ENCODE assay signal across 7 cellular contexts in the genomic region with DNA sequence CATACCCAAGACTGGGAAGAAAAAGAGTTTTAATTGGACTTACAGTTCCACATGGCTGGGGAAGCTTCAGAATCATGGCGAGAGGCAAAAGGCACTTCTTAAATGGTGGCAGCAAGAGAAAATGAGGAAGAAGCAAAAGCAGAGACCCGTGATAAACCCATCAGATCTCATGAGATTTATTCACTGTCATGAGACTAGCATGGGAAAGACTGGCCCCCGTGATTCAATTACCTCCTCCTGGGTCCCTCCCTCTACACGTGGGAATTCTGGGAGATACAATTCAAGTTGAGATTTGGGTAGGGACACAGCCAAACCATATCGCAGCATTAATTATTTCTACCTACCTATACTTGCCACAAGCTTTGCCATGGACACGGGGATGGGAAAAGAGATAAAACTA.
A peak's percentile ranks its signal among the peaks of the same experiment; 100 is the strongest.
DNase-seq lines count a peak whose midpoint lies in the region; ATAC-seq and TF ChIP-seq lines count a peak whose summit lies in the region.
"Not testable (repeated sequence)": the region's sequence is repeated elsewhere in the genome, so short reads cannot be mapped to it uniquely, and the experiment has no call there.

No MANE protein-coding gene starts in this region.

- TF ChIP-seq RAD21 in IMR-90 (IDR thresholded peaks at IDR 0.05; ENCODE audit: low read length), result not testable (repeated sequence)

- TF ChIP-seq POLR2A in IMR-90 (IDR thresholded peaks at IDR 0.05; ENCODE audit: low read depth, low read length); esophagus muscularis mucosa (IDR thresholded peaks at IDR 0.05; ENCODE audit: low read depth): not testable (repeated sequence)

- not testable (repeated sequence) for H3K9me1 ChIP-seq in IMR-90 (ENCODE audit: insufficient read depth, low read length)

- H3K4me1 Mint-ChIP-seq in MCF 10A (ENCODE audit: insufficient read depth, unreplicated experiment), result peaks cover 34% of the 10 kb centered on the region
- H3K4me1 Mint-ChIP-seq in memory B cell, nephron progenitor cell: not testable (repeated sequence)

- not testable (repeated sequence) for ATAC-seq in IMR-90 (ENCODE audit: low read depth); Panc1; memory B cell (ENCODE audit: low read depth)

- H2AFZ ChIP-seq in IMR-90 (replicated peaks; ENCODE audit: low read length, poor library complexity), result not testable (repeated sequence)

- H3K4ac ChIP-seq in IMR-90 (ENCODE audit: low read depth, low read length), result not testable (repeated sequence)

- H4K8ac ChIP-seq in IMR-90 (ENCODE audit: low read depth in 2 of 2, low read length in 2 of 2), result not testable (repeated sequence)

- H2BK15ac ChIP-seq in IMR-90 (ENCODE audit: low read depth, low read length), result 0 out of 3 replicates have a peak overlapping the region, but pooled peaks have one; percentile 71

- not testable (repeated sequence) for H3K27me3 ChIP-seq in IMR-90 (ENCODE audit: control insufficient read depth, insufficient read depth, low read length); Panc1 (ENCODE audit: control insufficient read depth, insufficient read depth, low read length); esophagus muscularis mucosa

- not testable (repeated sequence) for H3K79me1 ChIP-seq in IMR-90 (ENCODE audit: low read depth in 1 of 2, low read length in 2 of 2)

- H3K4me3 ChIP-seq in IMR-90 (ENCODE audit: insufficient read depth, low read depth, low read length); Panc1 (ENCODE audit: low read depth in 2 of 2, low read length in 2 of 2); esophagus muscularis mucosa: not testable (repeated sequence)

- not testable (repeated sequence) for H3K14ac ChIP-seq in IMR-90 (replicated peaks; ENCODE audit: low read depth, low read length)

- H2AK5ac ChIP-seq in IMR-90 (ENCODE audit: low read depth, low read length), result peak overlapping the region; percentile 3; the same call in 1 of the 2 replicates

- H3K27ac Mint-ChIP-seq in MCF 10A (ENCODE audit: low read depth, unreplicated experiment) (peak overlapping the region; percentile 89), memory B cell (peak overlapping the region; percentile 22), nephron progenitor cell (peak overlapping the region; percentile 24)

- not testable (repeated sequence) for TF ChIP-seq CTCF in IMR-90 (conservative IDR thresholded peaks at IDR 0.05; ENCODE audit: low read depth, low read length); Panc1 (IDR thresholded peaks at IDR 0.05); MCF 10A (IDR thresholded peaks at IDR 0.05; ENCODE audit: unreplicated experiment); esophagus muscularis mucosa (IDR thresholded peaks at IDR 0.05); nephron progenitor cell (IDR thresholded peaks at IDR 0.05)

- POLR2A ChIA-PET in IMR-90 (lab: Charles Lee; ENCODE audit: unreplicated experiment), result not testable (repeated sequence)
- POLR2A ChIA-PET in Panc1 (lab: Charles Lee), result interaction anchor here (0.9 kb wide), 1 partner anchor 208 kb away, joined by 3 read pairs; no protein-coding TSS in a partner anchor
- POLR2A ChIA-PET in MCF 10A (lab: Yijun Ruan, JAX), result interaction anchor here (0.8 to 6.5 kb wide), 6 partner anchors 8 to 498 kb away, joined by 3 to 59 read pairs (median 4); partner anchors contain the start of gene KLF6

- H3K4me3 Mint-ChIP-seq in MCF 10A (ENCODE audit: unreplicated experiment); memory B cell; nephron progenitor cell: not testable (repeated sequence)

- not testable (repeated sequence) for H3K9me3 Mint-ChIP-seq in MCF 10A (ENCODE audit: unreplicated experiment); memory B cell
- H3K9me3 Mint-ChIP-seq in nephron progenitor cell, result peaks cover 27% of the 10 kb centered on the region

- not testable (repeated sequence) for H4K20me1 ChIP-seq in IMR-90 (ENCODE audit: insufficient read depth, low read length)

- in situ Hi-C loops in IMR-90 (cut with MboI; ENCODE audit: low sequenced_read_pairs), result loop anchor here (25.0 kb wide), 1 partner anchor 494 kb away; no protein-coding TSS in a partner anchor
- in situ Hi-C loops in Panc1 (cut with HindIII; ENCODE audit: low pct_unique_long_range_greater_than_20kb, low sequenced_read_pairs); SK-MEL-5 (cut with HindIII; ENCODE audit: low pct_unique_long_range_greater_than_20kb, low sequenced_read_pairs): not testable (repeated sequence)

- not testable (repeated sequence) for H3K9ac ChIP-seq in IMR-90 (ENCODE audit: low read depth, low read length)

- H2BK120ac ChIP-seq in IMR-90 (ENCODE audit: low read depth, low read length), result not testable (repeated sequence)

- DNase-seq in IMR-90; Panc1 (ENCODE audit: low read depth, low spot score); MCF 10A (ENCODE audit: unreplicated experiment); memory B cell (ENCODE audit: low spot score in 2 of 2); nephron progenitor cell: not testable (repeated sequence)
- DNase-seq in SK-MEL-5 (ENCODE audit: low read depth, low spot score) (peak; percentile 91), esophagus muscularis mucosa (ENCODE audit: extremely low spot score) (peak; percentile 50)

- H3K4me1 ChIP-seq in IMR-90 (ENCODE audit: control insufficient read depth, insufficient read depth, low read length); Panc1 (ENCODE audit: control insufficient read depth, insufficient read depth, low read length): not testable (repeated sequence)
- peaks cover 20 to 52% (median 43%) of the 10 kb centered on the region in 4 donors for H3K4me1 ChIP-seq in esophagus muscularis mucosa

- not testable (repeated sequence) for H3K27me3 Mint-ChIP-seq in MCF 10A (ENCODE audit: insufficient read depth, unreplicated experiment); memory B cell; nephron progenitor cell (ENCODE audit: low read depth, poor library complexity)

- H4K91ac ChIP-seq in IMR-90 (ENCODE audit: insufficient read depth, low read depth, low read length), result not testable (repeated sequence)

- not testable (repeated sequence) for H3K36me3 Mint-ChIP-seq in MCF 10A (ENCODE audit: insufficient read depth, unreplicated experiment); memory B cell; nephron progenitor cell (ENCODE audit: low read depth)

- dilution Hi-C loops in IMR-90 (cut with HindIII; ENCODE audit: low sequenced_read_pairs, unreplicated experiment), result not testable (repeated sequence)

- not testable (repeated sequence) for H3K23ac ChIP-seq in IMR-90 (ENCODE audit: low read depth, low read length)

- BruUV-seq in IMR-90 (replicated peaks; lab: Mats Ljungman, UMichigan); Panc1 (replicated peaks; lab: Mats Ljungman, UMichigan); MCF 10A (replicated peaks; lab: Mats Ljungman, UMichigan): not testable (repeated sequence)

- H3K56ac ChIP-seq in IMR-90 (ENCODE audit: extremely low read depth, insufficient read depth, low read length), result not testable (repeated sequence)

- TF ChIP-seq EP300 in esophagus muscularis mucosa (IDR thresholded peaks at IDR 0.05), result not testable (repeated sequence)

- not testable (repeated sequence) for H3K36me3 ChIP-seq in IMR-90 (ENCODE audit: control insufficient read depth, insufficient read depth, low read length); Panc1 (ENCODE audit: control insufficient read depth, insufficient read depth, low read length); esophagus muscularis mucosa

- not testable (repeated sequence) for H2AK9ac ChIP-seq in IMR-90 (replicated peaks; ENCODE audit: low read depth, low read length, poor library complexity)

- not testable (repeated sequence) for H4K5ac ChIP-seq in IMR-90 (ENCODE audit: low read depth, low read length)

- H3K9me3 ChIP-seq in IMR-90 (ENCODE audit: control insufficient read depth, insufficient read depth, low read length); Panc1 (ENCODE audit: control insufficient read depth, insufficient read depth, low read depth, low read length); esophagus muscularis mucosa: not testable (repeated sequence)

- not testable (repeated sequence) for H3K4me2 ChIP-seq in IMR-90 (ENCODE audit: low read depth, low read length)

- H2BK5ac ChIP-seq in IMR-90 (ENCODE audit: low read depth, low read length, poor library complexity, severe bottlenecking), result not testable (repeated sequence)

- not testable (repeated sequence) for H3K18ac ChIP-seq in IMR-90 (ENCODE audit: low read depth, low read length)

- H2BK20ac ChIP-seq in IMR-90 (ENCODE audit: low read depth, low read length), result not testable (repeated sequence)

- CTCF ChIA-PET in IMR-90 (lab: Yijun Ruan, JAX); Panc1 (lab: Charles Lee): not testable (repeated sequence)
- CTCF ChIA-PET in MCF 10A (lab: Yijun Ruan, JAX), result interaction anchor here (0.6 to 0.9 kb wide), 2 partner anchors 79 to 86 kb away, joined by 3 read pairs; no protein-coding TSS in a partner anchor

- intact Hi-C loops in IMR-90 (cut with micrococcal nuclease); Panc1 (cut with micrococcal nuclease; ENCODE audit: unreplicated experiment); MCF 10A (cut with micrococcal nuclease); esophagus muscularis mucosa (cut with DNase I): not testable (repeated sequence)

- no CpG with 5 or more reads among the region's 6 CpGs for WGBS in IMR-90 (ENCODE audit: extremely low coverage in 2 of 2, insufficient read length in 1 of 2), 2 experiments
- 92% methylated on average over 6 of the region's 6 CpGs for WGBS in esophagus muscularis mucosa

- not testable (repeated sequence) for H3K27ac ChIP-seq in IMR-90 (ENCODE audit: insufficient read depth, low read length); esophagus muscularis mucosa (replicated peaks in 1 of 4)
- H3K27ac ChIP-seq in Panc1 (ENCODE audit: low read length), result peak overlapping the region; percentile 57

Comparison
In these comparisons a context has a peak if more than half of its experiments do, and no peak if none do; other contexts are left out.
1. H3K27ac Mint-ChIP-seq: peak in every context shown above with its lines; median percentile 89 in MCF 10A; 24 in nephron progenitor cell; 22 in memory B cell.